ENCODE assay signal across 21 cellular contexts in the genomic region with DNA sequence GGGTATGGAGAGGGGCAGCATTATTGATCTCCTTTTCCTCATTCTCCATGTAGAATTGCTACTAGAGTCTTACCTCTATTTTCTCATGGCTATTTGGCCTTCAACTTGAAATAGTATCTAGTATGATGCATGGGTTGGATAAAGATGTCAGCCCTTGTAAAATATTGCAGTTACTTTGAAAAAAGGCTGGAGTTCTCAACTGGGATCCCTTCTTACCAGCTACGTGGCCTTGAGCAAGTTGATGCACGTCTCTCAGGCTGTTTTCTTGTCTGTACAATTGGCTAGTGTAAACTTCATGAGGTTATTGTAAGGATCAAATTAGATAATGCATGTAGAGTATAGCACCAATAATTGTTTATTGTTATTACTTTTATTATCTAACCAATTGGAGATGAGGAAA.
DNase-seq lines count a peak whose midpoint lies in the region; TF ChIP-seq lines count a peak whose summit lies in the region.
"Had no signal": no experiment of that assay in that cellular context is flagged by ENCODE, and none has a peak within 500 bp of the region (broad histone marks: within the 10 kb centered on the region; RNA-seq: fewer than 3 reads in every experiment).

No MANE protein-coding gene starts in this region.

- CTCF ChIA-PET in HEK293 (lab: Yijun Ruan, JAX): interaction anchor here (0.6 to 3.4 kb wide), 3 partner anchors 10 to 32 kb away, joined by 5 to 21 read pairs (median 16); no protein-coding TSS in a partner anchor

- DNase-seq in amniotic epithelial cell (ENCODE audit: low read depth) (peak; percentile 95), epithelial cell of prostate (ENCODE audit: low read depth, low spot score) (peak; percentile 16), WERI-Rb-1 (no peak), cortex of kidney (lab: John Stamatoyannopoulos, UW) (no peak), ecto neural progenitor cell (ENCODE audit: low spot score) (no peak)
- DNase-seq: 8988T; ACHN; AML-193; BE2C; Calu3; CD4-positive, alpha-beta memory T cell; COR-L47; DMS53; DMS79 treated with DMSO at 0.1 percent for 48 hours; GF-D8; H9; HFFc6 had no signal

- no peaks in the 10 kb centered on the region for H3K36me3 ChIP-seq in HEK293 (ENCODE audit: control insufficient read depth in 2 of 2, insufficient read depth in 1 of 2, low read length in 2 of 2)
- H3K36me3 ChIP-seq in WERI-Rb-1: no peaks in the 10 kb centered on the region
- H3K36me3 ChIP-seq: BE2C; BLaER1 treated with 17β-estradiol and CSF1 and Interleukin-3, amounts not matched to agents 10 nM and 100 nM had no signal

- TF ChIP-seq CTCF in HEK293 (tag by site-specific recombination; IDR thresholded peaks at IDR 0.05) (no peak), WERI-Rb-1 (IDR thresholded peaks at IDR 0.05; ENCODE audit: low read depth, low read length) (no peak)

- H3K27ac ChIP-seq in HEK293 (ENCODE audit: extremely low read depth, low read depth, low read length) (no peak overlapping the region), epithelial cell of prostate (no peak overlapping the region), WERI-Rb-1 (no peak overlapping the region)
- H3K27ac ChIP-seq: A549; BLaER1 treated with 17β-estradiol and CSF1 and Interleukin-3, amounts not matched to agents 10 nM and 100 nM had no signal

- H3K4me1 ChIP-seq in HEK293 (ENCODE audit: control insufficient read depth, insufficient read depth, low read length): no peaks in the 10 kb centered on the region
- H3K4me1 ChIP-seq: A549, BE2C had no signal

- H3K27me3 ChIP-seq in WERI-Rb-1 (ENCODE audit: insufficient read depth, low read depth, severe bottlenecking): no peaks in the 10 kb centered on the region
- H3K27me3 ChIP-seq: BE2C; BLaER1 treated with 17β-estradiol and CSF1 and Interleukin-3, amounts not matched to agents 10 nM and 100 nM had no signal

- POLR2A ChIA-PET in HEK293 (lab: Yijun Ruan, JAX): no interaction called here

- H3K9me3 ChIP-seq in HEK293 (ENCODE audit: control insufficient read depth, insufficient read depth, low read depth, low read length): no peaks in the 10 kb centered on the region
- no peaks in the 10 kb centered on the region for H3K9me3 ChIP-seq in WERI-Rb-1 (ENCODE audit: severe bottlenecking)
- H3K9me3 ChIP-seq: A549; BE2C; BLaER1 treated with 17β-estradiol and CSF1 and Interleukin-3, amounts not matched to agents 10 nM and 100 nM had no signal

- H3K4me3 ChIP-seq in HEK293 (ENCODE audit: low read depth, low read length) (no peak overlapping the region), WERI-Rb-1 (ENCODE audit: low read depth, low read length) (no peak overlapping the region)
- H3K4me3 ChIP-seq: A549; BLaER1 treated with 17β-estradiol and CSF1 and Interleukin-3, amounts not matched to agents 10 nM and 100 nM; GM23338 had no signal

TF ChIP-seq in HEK293, 187 proteins besides CTCF, POLR2A, EP300 and RAD21:
- no peak for TF ChIP-seq ZFP37 (tag by site-specific recombination; IDR thresholded peaks at IDR 0.05)
- 0 out of 2 replicates have a peak, but pooled peaks have one; percentile 68 for TF ChIP-seq ZNF530 (tag by site-specific recombination; IDR thresholded peaks at IDR 0.05; ENCODE audit: low read depth)
- TF ChIP-seq ZFP41 (tag by site-specific recombination; IDR thresholded peaks at IDR 0.05; ENCODE audit: borderline replicate concordance): no peak
- TF ChIP-seq, protein P1, sequence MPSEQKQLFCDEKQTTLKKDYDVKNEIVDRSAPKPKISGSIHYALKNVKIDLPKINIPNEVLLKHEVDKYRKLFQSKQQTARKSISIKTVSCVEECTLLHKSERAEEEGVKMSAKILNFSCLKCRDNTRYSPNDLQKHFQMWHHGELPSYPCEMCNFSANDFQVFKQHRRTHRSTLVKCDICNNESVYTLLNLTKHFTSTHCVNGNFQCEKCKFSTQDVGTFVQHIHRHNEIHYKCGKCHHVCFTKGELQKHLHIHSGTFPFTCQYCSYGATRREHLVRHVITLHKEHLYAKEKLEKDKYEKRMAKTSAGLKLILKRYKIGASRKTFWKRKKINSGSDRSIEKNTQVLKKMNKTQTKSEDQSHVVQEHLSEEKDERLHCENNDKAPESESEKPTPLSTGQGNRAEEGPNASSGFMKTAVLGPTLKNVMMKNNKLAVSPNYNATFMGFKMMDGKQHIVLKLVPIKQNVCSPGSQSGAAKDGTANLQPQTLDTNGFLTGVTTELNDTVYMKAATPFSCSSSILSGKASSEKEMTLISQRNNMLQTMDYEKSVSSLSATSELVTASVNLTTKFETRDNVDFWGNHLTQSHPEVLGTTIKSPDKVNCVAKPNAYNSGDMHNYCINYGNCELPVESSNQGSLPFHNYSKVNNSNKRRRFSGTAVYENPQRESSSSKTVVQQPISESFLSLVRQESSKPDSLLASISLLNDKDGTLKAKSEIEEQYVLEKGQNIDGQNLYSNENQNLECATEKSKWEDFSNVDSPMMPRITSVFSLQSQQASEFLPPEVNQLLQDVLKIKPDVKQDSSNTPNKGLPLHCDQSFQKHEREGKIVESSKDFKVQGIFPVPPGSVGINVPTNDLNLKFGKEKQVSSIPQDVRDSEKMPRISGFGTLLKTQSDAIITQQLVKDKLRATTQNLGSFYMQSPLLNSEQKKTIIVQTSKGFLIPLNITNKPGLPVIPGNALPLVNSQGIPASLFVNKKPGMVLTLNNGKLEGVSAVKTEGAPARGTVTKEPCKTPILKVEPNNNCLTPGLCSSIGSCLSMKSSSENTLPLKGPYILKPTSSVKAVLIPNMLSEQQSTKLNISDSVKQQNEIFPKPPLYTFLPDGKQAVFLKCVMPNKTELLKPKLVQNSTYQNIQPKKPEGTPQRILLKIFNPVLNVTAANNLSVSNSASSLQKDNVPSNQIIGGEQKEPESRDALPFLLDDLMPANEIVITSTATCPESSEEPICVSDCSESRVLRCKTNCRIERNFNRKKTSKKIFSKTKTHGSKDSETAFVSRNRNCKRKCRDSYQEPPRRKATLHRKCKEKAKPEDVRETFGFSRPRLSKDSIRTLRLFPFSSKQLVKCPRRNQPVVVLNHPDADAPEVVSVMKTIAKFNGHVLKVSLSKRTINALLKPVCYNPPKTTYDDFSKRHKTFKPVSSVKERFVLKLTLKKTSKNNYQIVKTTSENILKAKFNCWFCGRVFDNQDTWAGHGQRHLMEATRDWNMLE (tag by site-specific recombination; conservative IDR thresholded peaks at IDR 0.05; ENCODE audit: low read depth): no peak
TF ChIP-seq in HEK293: peak in this region for 1.

Comparison
In these comparisons a context has a peak if more than half of its experiments do, and no peak if none do; other contexts are left out.
1. DNase-seq: peak in amniotic epithelial cell (single experiment) and epithelial cell of prostate (single experiment); none in WERI-Rb-1 (single experiment), cortex of kidney (single experiment) and ecto neural progenitor cell (single experiment).